10 cellular contexts compared by ENCODE assay signal in genomic region chr10:103553743-103554487, GRCh38.
DNase-seq lines count a peak whose midpoint lies in the region; ATAC-seq, FAIRE-seq and TF ChIP-seq lines count a peak whose summit lies in the region.
"Had no signal": no experiment of that assay in that cellular context is flagged by ENCODE, and none has a peak within 500 bp of the region (broad histone marks: within the 10 kb centered on the region; RNA-seq: fewer than 3 reads in every experiment).

No MANE protein-coding gene starts in this region.

- H3K4me1 ChIP-seq in testis, result peaks cover 8% of the 10 kb centered on the region

- intact Hi-C loops in testis (cut with DNase I; ENCODE audit: low total_unique reads), result no loop called here

- no peak for TF ChIP-seq POLR2A in testis (IDR thresholded peaks at IDR 0.05)

- peaks cover 16% of the 10 kb centered on the region for H3K4me1 Mint-ChIP-seq in activated T-cell treated with anti-CD3 and anti-CD28 coated beads, Interleukin-2, amount 50 U/mL, for 72 hours (ENCODE audit: low read depth)
- peaks cover 3% of the 10 kb centered on the region for H3K4me1 Mint-ChIP-seq in mesothelial cell of epicardium

- H3K4me3 Mint-ChIP-seq in activated T-cell treated with anti-CD3 and anti-CD28 coated beads, Interleukin-2, amount 50 U/mL, for 72 hours, result peak overlapping the region; percentile 79 to 83
- H3K4me3 Mint-ChIP-seq in mesothelial cell of epicardium, result peak overlapping the region; percentile 69

- no peak for DNase-seq in HTR-8/SVneo (ENCODE audit: insufficient read length, low spot score)
- DNase-seq in activated T-cell treated with anti-CD3 and anti-CD28 coated beads, Interleukin-2, amount 50 U/mL, for 72 hours, result peak; percentile 55 to 63
- DNase-seq in mesothelial cell of epicardium (ENCODE audit: low spot score in 2 of 2, unreplicated experiment in 2 of 2), result no peak
- DNase-seq in stimulated activated CD8-positive, alpha-beta memory T cell treated with anti-CD3 and anti-CD28 coated beads, Interleukin-7, amount 100 ng/mL, for 48 hours (ENCODE audit: extremely low read depth in 1 of 2, low read depth in 1 of 2), result peak; percentile 26 to 64
- DNase-seq in COR-L47 (lab: John Stamatoyannopoulos, UW), result no peak
- DNase-seq in testis, result no peak
- DNase-seq: DND-41, lower lobe of right lung, NCI-H1694 had no signal

- H3K9me3 Mint-ChIP-seq in activated T-cell treated with anti-CD3 and anti-CD28 coated beads, Interleukin-2, amount 50 U/mL, for 72 hours, result no peaks in the 10 kb centered on the region
- no peaks in the 10 kb centered on the region for H3K9me3 Mint-ChIP-seq in mesothelial cell of epicardium

- no peak overlapping the region for H3K27ac Mint-ChIP-seq in activated T-cell treated with anti-CD3 and anti-CD28 coated beads, Interleukin-2, amount 50 U/mL, for 72 hours
- no peak overlapping the region for H3K27ac Mint-ChIP-seq in mesothelial cell of epicardium

- H3K27me3 ChIP-seq in testis, result no peaks in the 10 kb centered on the region

- peaks cover 28% of the 10 kb centered on the region for H3K27me3 Mint-ChIP-seq in activated T-cell treated with anti-CD3 and anti-CD28 coated beads, Interleukin-2, amount 50 U/mL, for 72 hours (ENCODE audit: low read depth)
- peaks cover 79% of the 10 kb centered on the region for H3K27me3 Mint-ChIP-seq in mesothelial cell of epicardium (ENCODE audit: low read depth)

- FAIRE-seq in HTR-8/SVneo (lab: Jason Lieb, UNC), result peak; percentile 36

- H3K36me3 Mint-ChIP-seq in activated T-cell treated with anti-CD3 and anti-CD28 coated beads, Interleukin-2, amount 50 U/mL, for 72 hours (ENCODE audit: insufficient read depth in 2 of 2), result no peaks in the 10 kb centered on the region
- H3K36me3 Mint-ChIP-seq in mesothelial cell of epicardium, result no peaks in the 10 kb centered on the region

- peak; percentile 81 to 84 for ATAC-seq in activated T-cell treated with anti-CD3 and anti-CD28 coated beads, Interleukin-2, amount 50 U/mL, for 72 hours (replicated peaks in 1 of 2)
- no peak for ATAC-seq in HG03196 (IDR thresholded peaks at IDR 0.05; ENCODE audit: unreplicated experiment)

- H3K4me3 ChIP-seq in testis, result no peak overlapping the region

- H3K27ac ChIP-seq in testis, result no peak overlapping the region
- H3K27ac ChIP-seq: lower lobe of right lung had no signal

- H3K9me3 ChIP-seq in testis, result no peaks in the 10 kb centered on the region
- H3K9me3 ChIP-seq: lower lobe of right lung had no signal

- H3K36me3 ChIP-seq in testis (ENCODE audit: low read depth, missing control alignments), result no peaks in the 10 kb centered on the region
- H3K36me3 ChIP-seq: lower lobe of right lung had no signal

- TF ChIP-seq CTCF in mesothelial cell of epicardium (IDR thresholded peaks at IDR 0.05; ENCODE audit: unreplicated experiment), result no peak
- no peak for TF ChIP-seq CTCF in testis (IDR thresholded peaks at IDR 0.05)

- 87 to 93% methylated on average over 8 of the region's 8 CpGs for WGBS in testis, 2 donors

Comparison
In these comparisons a context has a peak if more than half of its experiments do, and no peak if none do; other contexts are left out.
1. DNase-seq: peak in activated T-cell treated with anti-CD3 and anti-CD28 coated beads, Interleukin-2, amount 50 U/mL, for 72 hours (2 of 2) and stimulated activated CD8-positive, alpha-beta memory T cell treated with anti-CD3 and anti-CD28 coated beads, Interleukin-7, amount 100 ng/mL, for 48 hours (2 of 2); none in HTR-8/SVneo (single experiment), mesothelial cell of epicardium (0 of 2), COR-L47 (single experiment) and testis (single experiment).